Comparison of ENCODE assay signal across 8 cellular contexts in genomic region chr19:7874080-7874856, GRCh38. TPM values are rescaled to one million over a fixed set of nuclear protein-coding genes. Genes with fewer than 3 reads are reported as not detected.
DNase-seq lines count a peak whose midpoint lies in the region; ATAC-seq lines count a peak whose summit lies in the region.

PRR36 (minus strand) TSS chr19:7874390; CDS start chr19:7873689, 701 bp downstream.

- peaks cover 0 to 48% (median 8%) of the 10 kb centered on the region in 5 donors for H3K27me3 Mint-ChIP-seq in naive thymus-derived CD4-positive, alpha-beta T cell

- peaks cover 0 to 4% (median 0%) of the 10 kb centered on the region in 11 donors for H3K9me3 Mint-ChIP-seq in naive thymus-derived CD4-positive, alpha-beta T cell

- ATAC-seq in naive thymus-derived CD4-positive, alpha-beta T cell = no peak
- ATAC-seq in HG02678 (IDR thresholded peaks at IDR 0.05; ENCODE audit: unreplicated experiment) = no peak

- no peak within 1 kb of the TSS for H3K27ac ChIP-seq in naive thymus-derived CD4-positive, alpha-beta T cell (ENCODE audit: low read depth, low read length)

- H3K27ac Mint-ChIP-seq in naive thymus-derived CD4-positive, alpha-beta T cell = peak within 1 kb of the TSS in 1 of 9 donors; percentile 67

- H3K27me3 ChIP-seq in naive thymus-derived CD4-positive, alpha-beta T cell (ENCODE audit: control insufficient read depth in 2 of 2, insufficient read depth in 2 of 2, low read length in 2 of 2) = peaks cover 0 to 2% of the 10 kb centered on the region in 2 donors

- peak within 1 kb of the TSS; percentile 55 to 85 (median 74) for H3K4me3 Mint-ChIP-seq in naive thymus-derived CD4-positive, alpha-beta T cell

- peak; percentile 37 for DNase-seq in stimulated activated CD4-positive, alpha-beta T cell treated with anti-CD3 and anti-CD28 coated beads, Interleukin-15, amount 100 ng/mL, for 24 hours
- DNase-seq in stimulated activated CD4-positive, alpha-beta T cell treated with anti-CD3 and anti-CD28 coated beads, Interleukin-12 subunit alpha, Interleukin-12 subunit beta, amount 100 ng/mL, for 4 hours = no peak
- DNase-seq in NCI-H526 treated with DMSO at 0.1 percent for 48 hours (lab: John Stamatoyannopoulos, UW) = peak; percentile 54
- DNase-seq in cerebellum (ENCODE audit: low spot score) = peak; percentile 93
- DNase-seq in naive thymus-derived CD4-positive, alpha-beta T cell = no peak
- DNase-seq in SIG-M5 treated with dmso at 0.1 percent for 504 hours (lab: John Stamatoyannopoulos, UW; ENCODE audit: unreplicated experiment) = no peak
- no peak for DNase-seq in effector CD4-positive, alpha-beta T cell

- no peaks in the 10 kb centered on the region for H3K36me3 ChIP-seq in naive thymus-derived CD4-positive, alpha-beta T cell (ENCODE audit: control insufficient read depth in 2 of 3, insufficient read depth in 3 of 3, low read length in 3 of 3)

- peaks cover 14 to 27% (median 21%) of the 10 kb centered on the region in 7 donors for H3K4me1 Mint-ChIP-seq in naive thymus-derived CD4-positive, alpha-beta T cell

- intact Hi-C loops in naive thymus-derived CD4-positive, alpha-beta T cell (cut with micrococcal nuclease) = no loop called here

- CTCF ChIA-PET in naive thymus-derived CD4-positive, alpha-beta T cell (lab: Charles Lee) = no interaction called here

- no peaks in the 10 kb centered on the region for H3K9me3 ChIP-seq in naive thymus-derived CD4-positive, alpha-beta T cell (ENCODE audit: control insufficient read depth in 2 of 3, low read length in 3 of 3)

- no peak within 1 kb of the TSS for H3K4me3 ChIP-seq in naive thymus-derived CD4-positive, alpha-beta T cell (ENCODE audit: low read length)

- POLR2A ChIA-PET in naive thymus-derived CD4-positive, alpha-beta T cell (lab: Charles Lee) = interaction anchor here (1.1 kb wide), 1 partner anchor 29 kb away, joined by 3 read pairs; the partner anchor contains the start of gene MAP2K7

- peaks cover 10 to 26% of the 10 kb centered on the region in 2 donors for H3K4me1 ChIP-seq in naive thymus-derived CD4-positive, alpha-beta T cell (ENCODE audit: control insufficient read depth in 2 of 2, insufficient read depth in 2 of 2, low read length in 2 of 2)

- peaks cover 0 to 5% (median 0%) of the 10 kb centered on the region in 5 donors for H3K36me3 Mint-ChIP-seq in naive thymus-derived CD4-positive, alpha-beta T cell

RNA-seq across cellular contexts. Expression of gene PRR36, which starts in this region (rescaled TPM):
- total RNA-seq in cerebellum = 2.4 TPM
- 1 to 10 TPM in 1 of 5 experiments, under 1 TPM in 3, not detected in 1; 0.08 to 1.2 (median 0.16) TPM for total RNA-seq in naive thymus-derived CD4-positive, alpha-beta T cell
- polyA plus RNA-seq in naive thymus-derived CD4-positive, alpha-beta T cell = under 1 TPM; 0.08 to 0.12 TPM

Comparison
In these comparisons a context has a peak if more than half of its experiments do, and no peak if none do; other contexts are left out.
1. DNase-seq: peak in stimulated activated CD4-positive, alpha-beta T cell treated with anti-CD3 and anti-CD28 coated beads, Interleukin-15, amount 100 ng/mL, for 24 hours (single experiment), NCI-H526 treated with DMSO at 0.1 percent for 48 hours (single experiment) and cerebellum (single experiment); none in stimulated activated CD4-positive, alpha-beta T cell treated with anti-CD3 and anti-CD28 coated beads, Interleukin-12 subunit alpha, Interleukin-12 subunit beta, amount 100 ng/mL, for 4 hours (single experiment), naive thymus-derived CD4-positive, alpha-beta T cell (0 of 9), SIG-M5 treated with dmso at 0.1 percent for 504 hours (single experiment) and effector CD4-positive, alpha-beta T cell (single experiment).